Comparison of ENCODE assay signal across 20 cellular contexts in the genomic region with DNA sequence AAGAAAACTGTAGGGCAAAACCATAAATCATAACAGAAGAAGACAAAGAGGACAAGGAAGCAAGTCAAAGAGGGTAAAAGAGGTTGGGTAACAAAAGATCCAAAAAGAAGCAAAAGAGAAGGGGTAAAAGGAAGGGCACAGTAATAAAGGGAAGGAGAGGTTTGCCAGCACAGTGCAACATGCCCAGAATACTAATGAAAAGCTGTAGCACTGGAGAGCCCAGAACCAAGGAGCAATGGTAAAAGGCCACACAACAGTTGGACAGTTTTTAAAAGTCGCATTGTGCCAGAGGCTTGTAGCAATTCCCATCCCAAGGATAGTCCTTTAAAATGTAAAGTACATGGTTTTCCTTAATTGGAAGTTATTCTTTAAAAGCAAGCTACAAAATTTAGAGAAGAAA.
A peak's percentile ranks its signal among the peaks of the same experiment; 100 is the strongest.
DNase-seq lines count a peak whose midpoint lies in the region; ATAC-seq and TF ChIP-seq lines count a peak whose summit lies in the region.
"Had no signal": no experiment of that assay in that cellular context is flagged by ENCODE, and none has a peak within 500 bp of the region (broad histone marks: within the 10 kb centered on the region; RNA-seq: fewer than 3 reads in every experiment).

No MANE protein-coding gene starts in this region.

- DNase-seq in HEK293T (ENCODE audit: extremely low spot score) (no peak), cerebellar cortex (ENCODE audit: low spot score) (peak; percentile 20), head of caudate nucleus (peak in 28 of 42 donors; percentile 2 to 62 (median 36)), nucleus accumbens (lab: John Stamatoyannopoulos, UW) (peak in 29 of 56 donors; percentile 2 to 65 (median 15)), NCI-H345 treated with DMSO at 0.1 percent for 48 hours (lab: John Stamatoyannopoulos, UW; ENCODE audit: unreplicated experiment) (no peak), sciatic nerve (ENCODE audit: low spot score) (no peak), iPS-NIHi7 (ENCODE audit: extremely low spot score) (no peak), HPDE6-E6E7 (ENCODE audit: extremely low spot score) (no peak)
- DNase-seq: BE2C; CD4-positive, CD25-positive, alpha-beta regulatory T cell; COR-L47; DMS 273 treated with DMSO at 0.1 percent for 48 hours; DND-41; GOT3; KG1; MV-4-11; NCI-H187; NCI-H2227 treated with DMSO at 0.1 percent for 48 hours; NCI-H524; SJCRH30 had no signal

- intact Hi-C loops in head of caudate nucleus (cut with DNase I): no loop called here
- intact Hi-C loops in sciatic nerve (cut with DNase I): no loop called here

- ATAC-seq in sciatic nerve: no peak

- POLR2A ChIA-PET in HEK293T (lab: Yijun Ruan, JAX): no interaction called here

- CTCF ChIA-PET in HEK293T (lab: Yijun Ruan, JAX): interaction anchor here (0.7 kb wide), 1 partner anchor 406 kb away, joined by 3 read pairs; no protein-coding TSS in a partner anchor

TF ChIP-seq in HEK293T, 16 proteins besides CTCF, POLR2A, EP300 and RAD21:
- TF ChIP-seq TARDBP (IDR thresholded peaks at IDR 0.05) (peak; percentile 24; the same call in 1 of the 2 replicates), L3MBTL2 (conservative IDR thresholded peaks at IDR 0.05) (no peak)
- TF ChIP-seq, protein P1, sequence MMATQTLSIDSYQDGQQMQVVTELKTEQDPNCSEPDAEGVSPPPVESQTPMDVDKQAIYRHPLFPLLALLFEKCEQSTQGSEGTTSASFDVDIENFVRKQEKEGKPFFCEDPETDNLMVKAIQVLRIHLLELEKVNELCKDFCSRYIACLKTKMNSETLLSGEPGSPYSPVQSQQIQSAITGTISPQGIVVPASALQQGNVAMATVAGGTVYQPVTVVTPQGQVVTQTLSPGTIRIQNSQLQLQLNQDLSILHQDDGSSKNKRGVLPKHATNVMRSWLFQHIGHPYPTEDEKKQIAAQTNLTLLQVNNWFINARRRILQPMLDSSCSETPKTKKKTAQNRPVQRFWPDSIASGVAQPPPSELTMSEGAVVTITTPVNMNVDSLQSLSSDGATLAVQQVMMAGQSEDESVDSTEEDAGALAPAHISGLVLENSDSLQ (IDR thresholded peaks at IDR 0.05): peak; percentile 63

Comparison
In these comparisons a context has a peak if more than half of its experiments do, and no peak if none do; other contexts are left out.
1. DNase-seq: peak in cerebellar cortex (single experiment), head of caudate nucleus (28 of 42) and nucleus accumbens (29 of 56); none in HEK293T (single experiment), NCI-H345 treated with DMSO at 0.1 percent for 48 hours (single experiment), sciatic nerve (single experiment), iPS-NIHi7 (single experiment) and HPDE6-E6E7 (single experiment).